Comparison of ENCODE assay signal across 8 cellular contexts in the genomic region with DNA sequence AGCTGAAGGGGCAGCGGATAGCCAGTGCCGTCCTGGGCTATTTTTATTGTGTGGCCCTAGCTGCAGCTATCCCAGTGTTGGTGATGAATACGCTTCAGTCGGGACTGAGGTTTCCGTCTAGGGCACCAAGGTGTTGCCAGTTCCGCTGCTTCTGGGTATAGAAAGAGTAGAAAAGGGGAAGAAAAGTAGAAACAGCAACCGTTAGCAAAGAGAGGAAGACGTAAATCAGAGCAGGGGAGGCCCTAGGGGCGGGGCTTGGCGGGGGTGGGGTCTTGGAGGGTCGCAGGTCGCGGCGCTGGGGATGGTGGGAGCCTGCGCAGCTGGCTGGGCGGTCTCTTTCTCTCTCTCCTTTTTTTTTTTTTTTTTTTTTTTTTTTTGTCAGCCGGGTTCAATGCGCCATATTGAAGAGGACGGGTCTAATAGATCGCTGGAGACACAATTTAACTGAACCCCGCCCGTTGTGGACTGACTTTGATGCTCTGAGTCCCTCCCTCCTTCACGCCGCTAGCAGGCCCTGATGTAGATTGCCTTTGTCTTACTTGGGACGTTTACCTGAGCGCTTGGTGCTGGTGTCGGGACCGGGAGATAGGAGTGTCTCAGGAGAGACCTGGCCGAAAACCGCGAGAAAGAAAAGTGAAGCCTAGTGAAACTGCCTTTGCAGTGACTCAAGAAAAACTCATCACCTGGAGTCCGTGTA. TPM values are rescaled to one million over a fixed set of nuclear protein-coding genes. Genes with fewer than 3 reads are reported as not detected.
DNase-seq lines count a peak whose midpoint lies in the region; ATAC-seq and TF ChIP-seq lines count a peak whose summit lies in the region.

No MANE protein-coding gene starts in this region.

- ATAC-seq in HG03442 (IDR thresholded peaks at IDR 0.05; ENCODE audit: unreplicated experiment) (peak; percentile 64), right cardiac atrium (peak in 1 of 2 donors; percentile 99), left colon (no peak), HG03108 (IDR thresholded peaks at IDR 0.05; ENCODE audit: unreplicated experiment) (no peak)
- peak; percentile 78 for ATAC-seq in activated CD8-positive, alpha-beta T cell treated with anti-CD3 and anti-CD28 coated beads, Interleukin-2, amount 10 ng/mL, durations not matched to agents 7 days and 5 days

- peak overlapping the region; percentile 99 for H3K27ac Mint-ChIP-seq in activated CD8-positive, alpha-beta T cell treated with anti-CD3 and anti-CD28 coated beads, Interleukin-2, amount 10 ng/mL, durations not matched to agents 7 days and 5 days

- peak overlapping the region; percentile 97 for H3K4me3 Mint-ChIP-seq in activated CD8-positive, alpha-beta T cell treated with anti-CD3 and anti-CD28 coated beads, Interleukin-2, amount 10 ng/mL, durations not matched to agents 7 days and 5 days

- no peaks in the 10 kb centered on the region for H3K27me3 Mint-ChIP-seq in activated CD8-positive, alpha-beta T cell treated with anti-CD3 and anti-CD28 coated beads, Interleukin-2, amount 10 ng/mL, durations not matched to agents 7 days and 5 days (ENCODE audit: low read depth)

- H3K27me3 ChIP-seq in right cardiac atrium (ENCODE audit: control insufficient read depth, insufficient read depth), result no peaks in the 10 kb centered on the region
- no peaks in the 10 kb centered on the region for H3K27me3 ChIP-seq in sigmoid colon

- WGBS in right cardiac atrium, result under 1% methylated on average over 32 of the region's 32 CpGs
- 0% methylated on average over 30 to 31 of the region's 32 CpGs for WGBS in sigmoid colon, 2 donors

- POLR2A ChIA-PET in activated CD8-positive, alpha-beta T cell treated with anti-CD3 and anti-CD28 coated beads, Interleukin-2, amount 10 ng/mL, durations not matched to agents 7 days and 5 days (lab: Charles Lee), result interaction anchor here (0.6 to 2.2 kb wide), 3 partner anchors 68 to 242 kb away, joined by 3 to 6 read pairs (median 3); a partner anchor contains a TSS

- H3K36me3 ChIP-seq in sigmoid colon, result no peaks in the 10 kb centered on the region

- H3K4me3 ChIP-seq in right cardiac atrium (ENCODE audit: low read length), result peak overlapping the region; percentile 99
- H3K4me3 ChIP-seq in sigmoid colon, result peak overlapping the region in 2 of 4 donors; percentile 58 to 65

- H3K27ac ChIP-seq in right cardiac atrium (ENCODE audit: low read length) (peak overlapping the region; percentile 98), sigmoid colon (peak overlapping the region in 2 of 4 donors; percentile 80 to 85)

- TF ChIP-seq POLR2A in sigmoid colon (IDR thresholded peaks at IDR 0.05), result no peak

- intact Hi-C loops in right cardiac atrium (cut with DNase I) (no loop called here), sigmoid colon (cut with DNase I) (no loop called here), left colon (cut with DNase I, micrococcal nuclease) (no loop called here)

- no peaks in the 10 kb centered on the region for H3K9me3 ChIP-seq in right cardiac atrium (ENCODE audit: control insufficient read depth, low read length)
- H3K9me3 ChIP-seq in sigmoid colon, result no peaks in the 10 kb centered on the region

- H3K4me1 ChIP-seq in right cardiac atrium (ENCODE audit: control insufficient read depth, insufficient read depth, low read length) (no peaks in the 10 kb centered on the region), sigmoid colon (no peaks in the 10 kb centered on the region)

- TF ChIP-seq EP300 in sigmoid colon (IDR thresholded peaks at IDR 0.05), result no peak

- peaks cover 15% of the 10 kb centered on the region for H3K4me1 Mint-ChIP-seq in activated CD8-positive, alpha-beta T cell treated with anti-CD3 and anti-CD28 coated beads, Interleukin-2, amount 10 ng/mL, durations not matched to agents 7 days and 5 days (ENCODE audit: low read depth)

- CTCF ChIA-PET in activated CD8-positive, alpha-beta T cell treated with anti-CD3 and anti-CD28 coated beads, Interleukin-2, amount 10 ng/mL, durations not matched to agents 7 days and 5 days (lab: Charles Lee), result interaction anchor here (0.9 kb wide), 1 partner anchor 41 kb away, joined by 3 read pairs; no protein-coding TSS in a partner anchor

- H3K36me3 Mint-ChIP-seq in activated CD8-positive, alpha-beta T cell treated with anti-CD3 and anti-CD28 coated beads, Interleukin-2, amount 10 ng/mL, durations not matched to agents 7 days and 5 days (ENCODE audit: low read depth), result peaks cover 19% of the 10 kb centered on the region

- DNase-seq in EH (ENCODE audit: low read depth) (peak; percentile 80), right cardiac atrium (peak in 1 of 3 donors; percentile 90), sigmoid colon (no peak), left colon (no peak)
- DNase-seq in activated CD8-positive, alpha-beta T cell treated with anti-CD3 and anti-CD28 coated beads, Interleukin-2, amount 10 ng/mL, durations not matched to agents 7 days and 5 days, result peak; percentile 84
- DNase-seq in stimulated activated CD8-positive, alpha-beta memory T cell treated with anti-CD3 and anti-CD28 coated beads, Interleukin-12 subunit alpha, Interleukin-12 subunit beta, amount 100 ng/mL, for 1 hour (ENCODE audit: low read depth), result peak; percentile 61

- no peak for TF ChIP-seq CTCF in sigmoid colon (IDR thresholded peaks at IDR 0.05)

- no peaks in the 10 kb centered on the region for H3K9me3 Mint-ChIP-seq in activated CD8-positive, alpha-beta T cell treated with anti-CD3 and anti-CD28 coated beads, Interleukin-2, amount 10 ng/mL, durations not matched to agents 7 days and 5 days (ENCODE audit: insufficient read depth)

RNA-seq across cellular contexts. Expression of a gene that starts 38.9 kb away (rescaled TPM):
- 10 to 100 TPM; 18.7 to 19.4 TPM for total RNA-seq in activated CD8-positive, alpha-beta T cell treated with anti-CD3 and anti-CD28 coated beads, Interleukin-2, amount 10 ng/mL, durations not matched to agents 7 days and 5 days
- total RNA-seq in right cardiac atrium, result 10 to 100 TPM in 2 of 4 donors, not detected in 2; 17.7 to 18.2 TPM
- polyA plus RNA-seq in right cardiac atrium, result 16.3 TPM
- total RNA-seq in sigmoid colon, result 10 to 100 TPM in 2 of 4 donors, under 1 TPM in 1, not detected in 1; under 0.01 to 30.7 (median 26.9) TPM
- 1 to 10 TPM in 2 of 3 donors, not detected in 1; 1.8 to 9.1 TPM for polyA plus RNA-seq in sigmoid colon
- not detected for total RNA-seq in left colon

Comparison
In these comparisons a context has a peak if more than half of its experiments do, and no peak if none do; other contexts are left out.
1. DNase-seq: peak in EH (single experiment), activated CD8-positive, alpha-beta T cell treated with anti-CD3 and anti-CD28 coated beads, Interleukin-2, amount 10 ng/mL, durations not matched to agents 7 days and 5 days (single experiment) and stimulated activated CD8-positive, alpha-beta memory T cell treated with anti-CD3 and anti-CD28 coated beads, Interleukin-12 subunit alpha, Interleukin-12 subunit beta, amount 100 ng/mL, for 1 hour (single experiment); none in sigmoid colon (single experiment) and left colon (0 of 2).
2. ATAC-seq: peak in HG03442 (single experiment) and activated CD8-positive, alpha-beta T cell treated with anti-CD3 and anti-CD28 coated beads, Interleukin-2, amount 10 ng/mL, durations not matched to agents 7 days and 5 days (single experiment); none in left colon (single experiment) and HG03108 (single experiment).